Comparison of ENCODE assay signal across 16 cellular contexts in genomic region chr17:80192268-80192667, GRCh38. TPM values are rescaled to one million over a fixed set of nuclear protein-coding genes. Genes with fewer than 3 reads are reported as not detected.
DNase-seq lines count a peak whose midpoint lies in the region; FAIRE-seq and TF ChIP-seq lines count a peak whose summit lies in the region.
"Had no signal": no experiment of that assay in that cellular context is flagged by ENCODE, and none has a peak within 500 bp of the region (broad histone marks: within the 10 kb centered on the region; RNA-seq: fewer than 3 reads in every experiment).

No MANE protein-coding gene starts in this region.

- H4K20me1 ChIP-seq in mammary epithelial cell (ENCODE audit: insufficient read depth, low read length): no peaks in the 10 kb centered on the region

- no peak overlapping the region for H3K4me3 ChIP-seq in mammary epithelial cell (replicated peaks in 1 of 3; ENCODE audit: insufficient read depth in 1 of 3, low read depth in 2 of 3, low read length in 3 of 3)
- peak overlapping the region; percentile 34 for H3K4me3 ChIP-seq in left ventricle myocardium inferior
- no peak overlapping the region for H3K4me3 ChIP-seq in trophoblast cell (ENCODE audit: low read depth, low read length)
- H3K4me3 ChIP-seq in foreskin fibroblast (ENCODE audit: low read depth in 1 of 2, low read length in 2 of 2): no peak overlapping the region
- H3K4me3 ChIP-seq: lung, thyroid gland had no signal

- CTCF ChIA-PET in mammary epithelial cell (lab: Charles Lee; ENCODE audit: low non-redundant PET): interaction anchor here (0.7 kb wide), 1 partner anchor 503 kb away, joined by 3 read pairs; no protein-coding TSS in a partner anchor

- no peaks in the 10 kb centered on the region for H3K36me3 ChIP-seq in mammary epithelial cell (ENCODE audit: insufficient read depth, low read length)
- no peaks in the 10 kb centered on the region for H3K36me3 ChIP-seq in left ventricle myocardium inferior
- no peaks in the 10 kb centered on the region for H3K36me3 ChIP-seq in trophoblast cell (ENCODE audit: control insufficient read depth in 1 of 2, insufficient read depth in 2 of 2, low read length in 2 of 2)
- H3K36me3 ChIP-seq: thyroid gland had no signal

- no peak overlapping the region for H4K8ac ChIP-seq in trophoblast cell (ENCODE audit: low read depth, low read length)

- dilution Hi-C loops in mammary epithelial cell (cut with HindIII; ENCODE audit: low sequenced_read_pairs): no loop called here

- H3K79me2 ChIP-seq in mammary epithelial cell (ENCODE audit: insufficient read depth, low read length) (no peaks in the 10 kb centered on the region), trophoblast cell (ENCODE audit: control insufficient read depth, insufficient read depth, low read length, poor library complexity) (no peaks in the 10 kb centered on the region)

- no peaks in the 10 kb centered on the region for H3K27me3 Mint-ChIP-seq in osteocyte (ENCODE audit: unreplicated experiment)

- peak; percentile 77 for DNase-seq in Ammon's horn (ENCODE audit: low spot score)
- peak; percentile 20 for DNase-seq in mammary epithelial cell
- no peak for DNase-seq in left ventricle myocardium inferior
- no peak for DNase-seq in osteocyte (ENCODE audit: extremely low spot score, unreplicated experiment)
- DNase-seq in trophoblast cell: no peak
- DNase-seq in NOMO-1 treated with dmso at 0.1 percent for 144 hours (lab: John Stamatoyannopoulos, UW; ENCODE audit: unreplicated experiment): no peak
- DNase-seq in GM12891 (ENCODE audit: insufficient read length, low spot score): no peak
- DNase-seq in foreskin fibroblast: no peak
- DNase-seq: ACHN; activated CD4-positive, alpha-beta T cell treated with anti-CD3 and anti-CD28 coated beads, Interleukin-2, amount 10 ng/mL, durations not matched to agents 7 days and 5 days; GOT3; NCI-H1436 treated with DMSO at 0.1 percent for 48 hours; NK-92 treated with Interleukin-12 subunit alpha and Interleukin-12 subunit beta, amount 100 ng/mL, for 24 hours; thyroid gland had no signal

- 40% methylated on average over 15 of the region's 15 CpGs for WGBS in mammary epithelial cell (ENCODE audit: low coverage, missing lambda C conversion rate)
- WGBS in trophoblast cell (ENCODE audit: extremely low coverage, insufficient coverage, insufficient read length): no CpG with 5 or more reads among the region's 15 CpGs

- H3K4me1 Mint-ChIP-seq in osteocyte (ENCODE audit: unreplicated experiment): peaks cover 19% of the 10 kb centered on the region
- H3K4me1 Mint-ChIP-seq: activated CD4-positive, alpha-beta T cell treated with anti-CD3 and anti-CD28 coated beads, Interleukin-2, amount 10 ng/mL, durations not matched to agents 7 days and 5 days had no signal

- H2AFZ ChIP-seq in mammary epithelial cell (ENCODE audit: low read depth, low read length) (peak overlapping the region; percentile 35), trophoblast cell (ENCODE audit: insufficient read depth, low read length, poor library complexity) (no peak overlapping the region)

- no TSS peak for BruUV-seq in mammary epithelial cell (replicated peaks; lab: Mats Ljungman, UMichigan)

- H3K27me3 ChIP-seq in mammary epithelial cell (ENCODE audit: insufficient read depth, low read length) (no peaks in the 10 kb centered on the region), left ventricle myocardium inferior (ENCODE audit: low read depth) (peaks cover 35% of the 10 kb centered on the region), trophoblast cell (ENCODE audit: insufficient read depth, low read length) (no peaks in the 10 kb centered on the region)
- H3K27me3 ChIP-seq: thyroid gland had no signal

- no peaks in the 10 kb centered on the region for H3K9me3 Mint-ChIP-seq in osteocyte (ENCODE audit: unreplicated experiment)

- H3K27ac Mint-ChIP-seq in osteocyte (ENCODE audit: unreplicated experiment): peak overlapping the region; percentile 21
- H3K27ac Mint-ChIP-seq: activated CD4-positive, alpha-beta T cell treated with anti-CD3 and anti-CD28 coated beads, Interleukin-2, amount 10 ng/mL, durations not matched to agents 7 days and 5 days had no signal

- no peak overlapping the region for H2BK120ac ChIP-seq in trophoblast cell (ENCODE audit: insufficient read depth, low read length, poor library complexity)

- H2AK5ac ChIP-seq in trophoblast cell (ENCODE audit: low read length): no peak overlapping the region

- no peak for TF ChIP-seq CTCF in mammary epithelial cell (conservative IDR thresholded peaks at IDR 0.05 in 1 of 2, IDR thresholded peaks at IDR 0.05 in 1 of 2; ENCODE audit: extremely low read depth in 1 of 2, insufficient read depth in 1 of 2, low read depth in 1 of 2, low read length in 2 of 2)
- TF ChIP-seq CTCF in left ventricle myocardium inferior (IDR thresholded peaks at IDR 0.05; ENCODE audit: borderline replicate concordance): no peak
- TF ChIP-seq CTCF in osteocyte (IDR thresholded peaks at IDR 0.05): no peak
- no peak for TF ChIP-seq CTCF in foreskin fibroblast (IDR thresholded peaks at IDR 0.05; ENCODE audit: low read depth, low read length)

- no peaks in the 10 kb centered on the region for H3K9me3 ChIP-seq in mammary epithelial cell (replicated peaks; ENCODE audit: insufficient read depth, low read length)
- H3K9me3 ChIP-seq in left ventricle myocardium inferior (replicated peaks): no peaks in the 10 kb centered on the region
- H3K9me3 ChIP-seq in trophoblast cell (ENCODE audit: insufficient read depth, low read depth, low read length): no peaks in the 10 kb centered on the region
- H3K9me3 ChIP-seq: thyroid gland had no signal

- no peak overlapping the region for H3K23ac ChIP-seq in trophoblast cell (ENCODE audit: low read length)

- in situ Hi-C loops in mammary epithelial cell (cut with MboI; ENCODE audit: low sequenced_read_pairs in 2 of 2): no loop called here

- no peak overlapping the region for H3K9ac ChIP-seq in mammary epithelial cell (ENCODE audit: insufficient read depth, low read length)
- no peak overlapping the region for H3K9ac ChIP-seq in trophoblast cell (ENCODE audit: low read length)

- H3K36me3 Mint-ChIP-seq in osteocyte (ENCODE audit: unreplicated experiment): no peaks in the 10 kb centered on the region

- no peak overlapping the region for H3K18ac ChIP-seq in trophoblast cell (ENCODE audit: low read length)

- H3K4ac ChIP-seq in trophoblast cell (ENCODE audit: low read depth, low read length): no peak overlapping the region

- H3K14ac ChIP-seq in trophoblast cell (ENCODE audit: low read length): no peak overlapping the region

- no peak overlapping the region for H2BK5ac ChIP-seq in trophoblast cell (ENCODE audit: low read depth, low read length, poor library complexity)

- H4K91ac ChIP-seq in trophoblast cell (ENCODE audit: low read depth, low read length): no peak overlapping the region

- H3K79me1 ChIP-seq in trophoblast cell (ENCODE audit: low read length): no peaks in the 10 kb centered on the region

- FAIRE-seq in GM12891 (lab: Jason Lieb, UNC): no peak

- H3K4me2 ChIP-seq in mammary epithelial cell (ENCODE audit: insufficient read depth, low read depth, low read length): peak overlapping the region; percentile 55
- no peak overlapping the region for H3K4me2 ChIP-seq in trophoblast cell (ENCODE audit: low read length)

- intact Hi-C loops in mammary epithelial cell (cut with micrococcal nuclease) (no loop called here), left ventricle myocardium inferior (cut with micrococcal nuclease) (no loop called here)

- no peak overlapping the region for H4K12ac ChIP-seq in trophoblast cell (ENCODE audit: low read depth, low read length)

- no peak overlapping the region for H2BK12ac ChIP-seq in trophoblast cell (ENCODE audit: low read length)

- peaks cover 14% of the 10 kb centered on the region for H3K4me1 ChIP-seq in mammary epithelial cell (ENCODE audit: insufficient read depth, low read length)
- H3K4me1 ChIP-seq in left ventricle myocardium inferior: peaks cover 36% of the 10 kb centered on the region
- H3K4me1 ChIP-seq in trophoblast cell (ENCODE audit: control insufficient read depth in 1 of 2, insufficient read depth in 2 of 2, low read length in 2 of 2): no peaks in the 10 kb centered on the region

- H3K27ac ChIP-seq in mammary epithelial cell (ENCODE audit: insufficient read depth, low read depth, low read length) (no peak overlapping the region), left ventricle myocardium inferior (replicated peaks) (peak overlapping the region; percentile 58), trophoblast cell (ENCODE audit: low read depth, low read length) (no peak overlapping the region)
- H3K27ac ChIP-seq: thyroid gland had no signal

- peak overlapping the region; percentile 46 for H3K4me3 Mint-ChIP-seq in osteocyte (ENCODE audit: unreplicated experiment)
- H3K4me3 Mint-ChIP-seq: activated CD4-positive, alpha-beta T cell treated with anti-CD3 and anti-CD28 coated beads, Interleukin-2, amount 10 ng/mL, durations not matched to agents 7 days and 5 days had no signal

- no peak for TF ChIP-seq POLR2A in GM12891 (IDR thresholded peaks at IDR 0.05; ENCODE audit: low read depth, low read length)

TF ChIP-seq in GM12891, 5 proteins besides CTCF, POLR2A, EP300 and RAD21 (continues in another document):
- TF ChIP-seq SPI1 (IDR thresholded peaks at IDR 0.05; ENCODE audit: low read depth, low read length) (no peak), POU2F2 (IDR thresholded peaks at IDR 0.05; ENCODE audit: low read depth, low read length) (no peak), PAX5 (IDR thresholded peaks at IDR 0.05; ENCODE audit: insufficient read depth, low read length, severe bottlenecking) (no peak), TAF1 (IDR thresholded peaks at IDR 0.05; ENCODE audit: low read depth, low read length) (no peak)

RNA-seq across cellular contexts. Expression of gene CARD14, which starts 22.4 kb away (rescaled TPM):
- total RNA-seq in mammary epithelial cell: 1 to 10 TPM in 1 of 2 donors, under 1 TPM in 1; 0.66 to 3.0 TPM
- 0.14 TPM for polyA plus RNA-seq in mammary epithelial cell
- polyA minus RNA-seq in mammary epithelial cell: not detected
- 0.49 TPM for total RNA-seq in left ventricle myocardium inferior
- total RNA-seq in osteocyte: 0.10 and 0.16 TPM in 2 replicates
- 1.1 and 1.3 TPM in 2 replicates for polyA plus RNA-seq in trophoblast cell (2013)
- polyA plus RNA-seq in GM12891 (2012; ENCODE audit: low read depth, missing spikeins): 0.18 TPM
- total RNA-seq: activated CD4-positive, alpha-beta T cell treated with anti-CD3 and anti-CD28 coated beads, Interleukin-2, amount 10 ng/mL, durations not matched to agents 7 days and 5 days; pulmonary artery endothelial cell had no signal

RNA-seq across cellular contexts. Expression of gene SGSH, which starts 27.9 kb away (rescaled TPM):
- total RNA-seq in mammary epithelial cell (10 to 100 TPM; 18.3 to 38.0 TPM), left ventricle myocardium inferior (10.9 TPM), osteocyte (67.2 and 71.0 TPM in 2 replicates)
- 11.5 TPM for polyA plus RNA-seq in mammary epithelial cell
- polyA minus RNA-seq in mammary epithelial cell: 26.0 TPM
- polyA plus RNA-seq in trophoblast cell (2013): 12.4 and 13.7 TPM in 2 replicates
- polyA plus RNA-seq in GM12891 (2012; ENCODE audit: low read depth, missing spikeins): 14.0 TPM

RNA-seq across cellular contexts. Expression of gene SLC26A11, which starts 28.0 kb away (rescaled TPM):
- 10 to 100 TPM; 10.2 to 12.0 TPM for total RNA-seq in mammary epithelial cell
- polyA plus RNA-seq in mammary epithelial cell: 1.5 TPM
- 7.4 TPM for polyA minus RNA-seq in mammary epithelial cell
- 4.1 TPM for total RNA-seq in left ventricle myocardium inferior
- 30.1 and 34.7 TPM in 2 replicates for total RNA-seq in osteocyte
- 18.0 and 19.3 TPM in 2 replicates for polyA plus RNA-seq in trophoblast cell (2013)
- polyA plus RNA-seq in GM12891 (2012; ENCODE audit: low read depth, missing spikeins): 1.9 TPM

RNA-seq across cellular contexts. Expression of gene EIF4A3, which starts 45.3 kb away (rescaled TPM):
- total RNA-seq in mammary epithelial cell (10 to 100 TPM; 79.7 to 86.4 TPM), left ventricle myocardium inferior (30.0 TPM), osteocyte (85.7 and 86.6 TPM in 2 replicates)
- 139 TPM for polyA plus RNA-seq in mammary epithelial cell
- 104 TPM for polyA minus RNA-seq in mammary epithelial cell
- 81.7 and 91.5 TPM in 2 replicates for polyA plus RNA-seq in trophoblast cell (2013)
- polyA plus RNA-seq in GM12891 (2012; ENCODE audit: low read depth, missing spikeins): 80.7 TPM

Comparison
In these comparisons a context has a peak if more than half of its experiments do, and no peak if none do; other contexts are left out.
1. DNase-seq: peak in Ammon's horn (single experiment) and mammary epithelial cell (single experiment); none in left ventricle myocardium inferior (single experiment), osteocyte (single experiment), trophoblast cell (0 of 2), NOMO-1 treated with dmso at 0.1 percent for 144 hours (single experiment), GM12891 (single experiment) and foreskin fibroblast (0 of 2).